ENCODE assay signal across 9 cellular contexts in genomic region chr17:75832652-75833400, GRCh38. TPM values are rescaled to one million over a fixed set of nuclear protein-coding genes. Genes with fewer than 3 reads are reported as not detected.
DNase-seq lines count a peak whose midpoint lies in the region; ATAC-seq, FAIRE-seq and TF ChIP-seq lines count a peak whose summit lies in the region.
"Had no signal": no experiment of that assay in that cellular context is flagged by ENCODE, and none has a peak within 500 bp of the region (broad histone marks: within the 10 kb centered on the region; RNA-seq: fewer than 3 reads in every experiment).

No MANE protein-coding gene starts in this region.

- BruUV-seq in Calu3 (replicated peaks; lab: Mats Ljungman, UMichigan) = no TSS peak

- H3K4me3 Mint-ChIP-seq in Calu3 (ENCODE audit: low read depth, unreplicated experiment) = no peak overlapping the region
- no peak overlapping the region for H3K4me3 Mint-ChIP-seq in brain
- H3K4me3 Mint-ChIP-seq in naive B cell = peak overlapping the region in 1 of 8 donors; percentile 44

- H3K27ac Mint-ChIP-seq in Calu3 (ENCODE audit: unreplicated experiment) = peak overlapping the region; percentile 6
- peak overlapping the region in 4 of 5 experiments; percentile 3 to 60 (median 34) for H3K27ac Mint-ChIP-seq in brain
- H3K27ac Mint-ChIP-seq in naive B cell = peak overlapping the region in 4 of 6 donors; percentile 67 to 84 (median 75)

- no peak for TF ChIP-seq POLR2A in adrenal gland (IDR thresholded peaks at IDR 0.05)

- DNase-seq in Calu3 (no peak), Kasumi-1 (lab: John Stamatoyannopoulos, UW) (peak; percentile 95 to 96), naive B cell (no peak), RCC 7860 (ENCODE audit: low spot score) (no peak), occipital lobe (lab: John Stamatoyannopoulos, UW) (no peak), ACHN (no peak), adrenal gland (no peak)

- intact Hi-C loops in Calu3 (cut with micrococcal nuclease; ENCODE audit: unreplicated experiment) = no loop called here
- intact Hi-C loops in adrenal gland (cut with DNase I) = no loop called here

- no peak for TF ChIP-seq CTCF in Calu3 (IDR thresholded peaks at IDR 0.05; ENCODE audit: unreplicated experiment)
- TF ChIP-seq CTCF in brain (conservative IDR thresholded peaks at IDR 0.05) = no peak
- no peak for TF ChIP-seq CTCF in adrenal gland (IDR thresholded peaks at IDR 0.05)

- peaks cover 0 to 16% of the 10 kb centered on the region in 2 donors for H3K36me3 ChIP-seq in adrenal gland (replicated peaks in 1 of 2)
- H3K36me3 ChIP-seq: pancreas had no signal

- no peak for FAIRE-seq in RCC 7860 (lab: Jason Lieb, UNC)
- FAIRE-seq: pancreas had no signal

- H3K4me3 ChIP-seq in adrenal gland = no peak overlapping the region
- H3K4me3 ChIP-seq: pancreas had no signal

- CTCF ChIA-PET in Calu3 (lab: Charles Lee) = no interaction called here

- H3K27me3 Mint-ChIP-seq in Calu3 (ENCODE audit: unreplicated experiment) (no peaks in the 10 kb centered on the region), brain (peaks cover 4% of the 10 kb centered on the region), naive B cell (no peaks in the 10 kb centered on the region)

- H3K9me3 ChIP-seq in adrenal gland (replicated peaks in 1 of 3) = no peaks in the 10 kb centered on the region
- H3K9me3 ChIP-seq: pancreas had no signal

- no peaks in the 10 kb centered on the region for H3K27me3 ChIP-seq in adrenal gland
- H3K27me3 ChIP-seq: pancreas had no signal

- 56 to 70% (median 63%) methylated on average over 10 to 20 of the region's 20 CpGs for WGBS in adrenal gland, 4 donors

- no peaks in the 10 kb centered on the region for H3K9me3 Mint-ChIP-seq in Calu3 (ENCODE audit: low read depth, unreplicated experiment)
- H3K9me3 Mint-ChIP-seq in brain = peaks cover 0 to 2% (median 0%) of the 10 kb centered on the region in 5 experiments
- H3K9me3 Mint-ChIP-seq in naive B cell = no peaks in the 10 kb centered on the region

- no peak for ATAC-seq in naive B cell (ENCODE audit: low read depth in 2 of 2)

- H3K36me3 Mint-ChIP-seq in Calu3 (ENCODE audit: insufficient read depth, unreplicated experiment) = peaks cover 57% of the 10 kb centered on the region
- no peaks in the 10 kb centered on the region for H3K36me3 Mint-ChIP-seq in brain
- H3K36me3 Mint-ChIP-seq in naive B cell = no peaks in the 10 kb centered on the region

- peak overlapping the region in 2 of 5 donors; percentile 69 to 71 for H3K27ac ChIP-seq in adrenal gland

- in situ Hi-C loops in ACHN (cut with HindIII; ENCODE audit: low pct_ligation_motif_present, low pct_unique_long_range_greater_than_20kb, low sequenced_read_pairs) = no loop called here

- H3K4me1 ChIP-seq in adrenal gland (replicated peaks in 1 of 2) = peaks cover 2 to 6% of the 10 kb centered on the region in 2 donors
- H3K4me1 ChIP-seq: pancreas had no signal

- H3K4me1 Mint-ChIP-seq in Calu3 (ENCODE audit: low read depth, unreplicated experiment) (no peaks in the 10 kb centered on the region), brain (peaks cover 26% of the 10 kb centered on the region), naive B cell (peaks cover 18 to 23% (median 23%) of the 10 kb centered on the region in 3 donors)

RNA-seq across cellular contexts. Expression of gene UNC13D, which starts 11.4 kb away (rescaled TPM):
- total RNA-seq in Calu3 (2022) = 103 and 104 TPM in 2 replicates
- polyA plus RNA-seq in brain (ENCODE audit: insufficient read depth, low read depth, low replicate concordance) = 1.8 TPM
- 10 to 100 TPM; 11.5 to 31.5 (median 20.5) TPM for polyA plus RNA-seq in naive B cell (ENCODE audit: low read depth in 6 of 6)
- 1.1 TPM for total RNA-seq in occipital lobe
- total RNA-seq in adrenal gland = 10 to 100 TPM in 7 of 8 donors, 1 to 10 TPM in 1; 3.0 to 28.1 (median 13.8) TPM
- 10 to 100 TPM in 2 of 3 donors, 1 to 10 TPM in 1; 6.6 to 47.5 (median 21.5) TPM for polyA plus RNA-seq in adrenal gland

RNA-seq across cellular contexts. Expression of gene WBP2, which starts 22.3 kb away (rescaled TPM):
- total RNA-seq in Calu3 (2022) = 126 and 133 TPM in 2 replicates
- 502 TPM for polyA plus RNA-seq in brain (ENCODE audit: insufficient read depth, low read depth, low replicate concordance)
- 100 to 1,000 TPM in 2 of 6 donors, 10 to 100 TPM in 4; 73.4 to 134 (median 87.6) TPM for polyA plus RNA-seq in naive B cell (ENCODE audit: low read depth in 6 of 6)
- 25.9 TPM for total RNA-seq in occipital lobe
- 100 to 1,000 TPM; 131 to 292 (median 217) TPM for total RNA-seq in adrenal gland
- polyA plus RNA-seq in adrenal gland = 100 to 1,000 TPM; 205 to 258 (median 258) TPM

RNA-seq across cellular contexts. Expression of gene TRIM47, which starts 45.6 kb away (rescaled TPM):
- 51.2 and 54.1 TPM in 2 replicates for total RNA-seq in Calu3 (2022)
- 46.1 TPM for polyA plus RNA-seq in brain (ENCODE audit: insufficient read depth, low read depth, low replicate concordance)
- polyA plus RNA-seq in naive B cell (ENCODE audit: low read depth in 6 of 6) = 1 to 10 TPM in 3 of 6 donors, under 1 TPM in 2, not detected in 1; 0.97 to 2.2 (median 1.7) TPM
- 12.3 TPM for total RNA-seq in occipital lobe
- 10 to 100 TPM in 7 of 8 donors, 1 to 10 TPM in 1; 6.7 to 66.1 (median 24.5) TPM for total RNA-seq in adrenal gland
- 10 to 100 TPM in 2 of 3 donors, 1 to 10 TPM in 1; 6.0 to 42.5 (median 36.5) TPM for polyA plus RNA-seq in adrenal gland

RNA-seq across cellular contexts. Expression of gene UNK, which starts 48.2 kb away (rescaled TPM):
- total RNA-seq in Calu3 (2022) (26.0 and 29.7 TPM in 2 replicates), occipital lobe (29.2 TPM), adrenal gland (10 to 100 TPM; 15.1 to 35.5 (median 24.6) TPM)
- polyA plus RNA-seq in brain (ENCODE audit: insufficient read depth, low read depth, low replicate concordance) (34.9 TPM), naive B cell (ENCODE audit: low read depth in 6 of 6) (10 to 100 TPM; 31.1 to 50.1 (median 37.7) TPM), adrenal gland (10 to 100 TPM; 13.6 to 45.9 (median 19.0) TPM)

Comparison
In these comparisons a context has a peak if more than half of its experiments do, and no peak if none do; other contexts are left out.
1. DNase-seq: peak in Kasumi-1 (2 of 2); none in Calu3 (single experiment), naive B cell (single experiment), RCC 7860 (single experiment), occipital lobe (single experiment), ACHN (single experiment) and adrenal gland (0 of 7).
2. H3K27ac Mint-ChIP-seq: peak in every context shown above with its lines; median percentile 75 in naive B cell; 34 in brain; 6 in Calu3.